In the genomic region with DNA sequence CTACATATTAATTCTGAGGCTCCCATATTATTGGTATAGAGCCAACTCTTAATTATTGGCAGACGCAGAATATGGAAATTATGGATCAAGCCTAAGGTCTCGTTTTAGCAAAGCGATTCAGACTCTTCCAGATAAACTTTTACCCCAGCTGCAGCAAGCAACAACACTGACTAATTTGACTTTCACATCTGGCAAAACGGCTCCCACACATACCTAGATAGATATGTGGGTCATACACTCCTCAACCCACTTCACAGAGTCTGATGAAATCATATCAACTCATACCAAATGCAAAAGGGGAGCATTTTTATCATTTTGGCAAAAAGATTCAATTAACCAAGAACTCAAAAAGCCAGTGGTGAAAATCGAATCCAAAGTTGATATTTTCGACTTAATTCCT, we compare ENCODE assay signal across 24 cellular contexts. TPM values are rescaled to one million over a fixed set of nuclear protein-coding genes. Genes with fewer than 3 reads are reported as not detected.
"Had no signal": no experiment of that assay in that cellular context is flagged by ENCODE, and none has a peak within 500 bp of the region (broad histone marks: within the 10 kb centered on the region; RNA-seq: fewer than 3 reads in every experiment).

No MANE protein-coding gene starts in this region.

- FAIRE-seq: endothelial cell of umbilical vein, islet of Langerhans, keratinocyte had no signal

- H3K9me3 Mint-ChIP-seq: dendritic cell treated with granulocyte-macrophage colony-stimulating factor and Interleukin-4, amounts not matched to agents 40 ng/mL and 50 ng/mL, for 4 days had no signal

- H3K4me3 Mint-ChIP-seq: dendritic cell treated with granulocyte-macrophage colony-stimulating factor and Interleukin-4, amounts not matched to agents 40 ng/mL and 50 ng/mL, for 4 days; mesothelial cell of epicardium had no signal

- H3K4me3 ChIP-seq: colonic mucosa, dorsolateral prefrontal cortex, esophagus muscularis mucosa, gastrocnemius medialis, heart right ventricle, left lung, lower lobe of right lung, mucosa of descending colon had no signal

- DNase-seq: colonic mucosa; cortex of kidney; dorsolateral prefrontal cortex; effector CD4-positive, alpha-beta T cell; effector memory CD4-positive, alpha-beta T cell; foreskin melanocyte; gastrocnemius medialis; glutamatergic neuron; head of caudate nucleus; heart right ventricle; hippocampal formation; left cardiac atrium; left lung; left ventricle myocardium superior; lower lobe of right lung; mesenchymal stem cell; mucosa of descending colon had no signal

- H3K36me3 Mint-ChIP-seq: mesothelial cell of epicardium had no signal

- H3K27ac Mint-ChIP-seq: dendritic cell treated with granulocyte-macrophage colony-stimulating factor and Interleukin-4, amounts not matched to agents 40 ng/mL and 50 ng/mL, for 4 days; mesothelial cell of epicardium had no signal

RNA-seq across cellular contexts. Expression of a gene that starts 36.3 kb away (rescaled TPM):
- total RNA-seq: fibroblast of lung had no signal
